ENCODE assay signal across 8 cellular contexts in genomic region chr7:147992698-147993097, GRCh38.
"Had no signal": no experiment of that assay in that cellular context is flagged by ENCODE, and none has a peak within 500 bp of the region (broad histone marks: within the 10 kb centered on the region; RNA-seq: fewer than 3 reads in every experiment).

No MANE protein-coding gene starts in this region.

- H3K36me3 ChIP-seq: HAP-1 had no signal

- H3K4me3 ChIP-seq: HAP-1, K562 had no signal

- ATAC-seq: HCT116, K562 had no signal

- H3K27ac Mint-ChIP-seq: HFFc6 had no signal

- H3K4me3 Mint-ChIP-seq: HFFc6 had no signal

- DNase-seq: GOT3, H7, HFFc6, IMR-90, KG1 had no signal
